22 cellular contexts compared by ENCODE assay signal in the genomic region with DNA sequence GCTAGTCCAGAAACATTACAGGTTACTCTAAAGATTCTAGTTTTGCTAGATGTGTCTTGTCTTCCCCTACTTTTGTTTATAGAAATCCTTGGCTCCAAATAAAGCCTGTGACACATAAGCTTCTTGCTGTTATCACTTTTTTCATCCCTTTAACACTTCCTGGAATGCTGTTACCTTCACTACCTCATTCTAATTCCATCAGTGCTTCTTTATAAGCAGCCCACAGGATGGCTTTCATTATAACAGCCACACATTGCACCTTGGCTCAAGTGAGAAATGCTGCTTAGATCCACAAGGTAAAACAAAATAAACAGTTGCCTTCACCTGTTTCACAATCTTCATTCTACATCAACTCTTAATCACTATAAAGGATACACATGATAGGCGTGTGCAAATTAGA.
"Had no signal": no experiment of that assay in that cellular context is flagged by ENCODE, and none has a peak within 500 bp of the region (broad histone marks: within the 10 kb centered on the region; RNA-seq: fewer than 3 reads in every experiment).

No MANE protein-coding gene starts in this region.

- H2AFZ ChIP-seq: hepatocyte had no signal

- H3K27me3 ChIP-seq: colonic mucosa, esophagus muscularis mucosa, foreskin keratinocyte, gastroesophageal sphincter, heart left ventricle, hepatocyte had no signal

- H3K4me1 ChIP-seq: colonic mucosa, foreskin keratinocyte, lower lobe of right lung had no signal

- H3K36me3 ChIP-seq: colonic mucosa, esophagus muscularis mucosa, gastroesophageal sphincter, heart left ventricle, lower lobe of right lung had no signal

- H3K4me3 ChIP-seq: colonic mucosa, dorsolateral prefrontal cortex, esophagus muscularis mucosa, gastroesophageal sphincter, heart left ventricle, hepatocyte, lower lobe of right lung had no signal

- ATAC-seq: foreskin keratinocyte, gastroesophageal sphincter, left colon, left lobe of liver, lower lobe of right lung had no signal

- H3K9me3 ChIP-seq: colonic mucosa, esophagus muscularis mucosa, gastroesophageal sphincter, heart left ventricle, lower lobe of right lung had no signal

- H3K27ac ChIP-seq: colonic mucosa, dorsolateral prefrontal cortex, foreskin keratinocyte, heart left ventricle, hepatocyte, lower lobe of right lung had no signal

- DNase-seq: colonic mucosa; cortex of kidney; dermis blood vessel endothelial cell; dorsolateral prefrontal cortex; effector CD4-positive, alpha-beta T cell; effector memory CD4-positive, alpha-beta T cell; foreskin keratinocyte; heart left ventricle; hypothalamus; immature natural killer cell; kidney; kidney glomerular epithelial cell; left colon; left ventricle myocardium superior; lower lobe of right lung; mesenchymal stem cell; midbrain had no signal

- FAIRE-seq: endothelial cell of umbilical vein had no signal

- H3K79me2 ChIP-seq: hepatocyte had no signal

- H3K4me2 ChIP-seq: hepatocyte had no signal
